17 cellular contexts compared by ENCODE assay signal in genomic region chr7:47149208-47149864, GRCh38.
DNase-seq lines count a peak whose midpoint lies in the region; ATAC-seq and TF ChIP-seq lines count a peak whose summit lies in the region.
"Had no signal": no experiment of that assay in that cellular context is flagged by ENCODE, and none has a peak within 500 bp of the region (broad histone marks: within the 10 kb centered on the region; RNA-seq: fewer than 3 reads in every experiment).

No MANE protein-coding gene starts in this region.

- WGBS in transverse colon (ENCODE audit: low coverage in 1 of 2), 2 donors = 70 to 88% methylated on average over 2 to 6 of the region's 6 CpGs

- ATAC-seq in GM19324 (IDR thresholded peaks at IDR 0.05; ENCODE audit: low FRiP score, unreplicated experiment) (peak; percentile 56), HG02798 (IDR thresholded peaks at IDR 0.05; ENCODE audit: poor library complexity, unreplicated experiment) (peak; percentile 68)
- ATAC-seq: left lung; stimulated activated naive CD8-positive, alpha-beta T cell treated with anti-CD3 and anti-CD28 coated beads, Interleukin-15, Interleukin-2, amounts not matched to agents 100 U/mL and 50 U/mL, for 24 hours had no signal

- no peaks in the 10 kb centered on the region for H3K27me3 ChIP-seq in transverse colon
- H3K27me3 ChIP-seq: left lung, neutrophil had no signal

- no peaks in the 10 kb centered on the region for H3K36me3 ChIP-seq in transverse colon
- H3K36me3 ChIP-seq: left lung, neutrophil had no signal

- TF ChIP-seq CTCF in transverse colon (IDR thresholded peaks at IDR 0.05) = no peak

- intact Hi-C loops in transverse colon (cut with DNase I; ENCODE audit: low total_unique reads) = no loop called here

- no peak for TF ChIP-seq POLR2A in transverse colon (IDR thresholded peaks at IDR 0.05)

- in situ Hi-C loops in transverse colon (cut with MboI; ENCODE audit: low pct_ligation_motif_present in 1 of 4, low pct_unique_long_range_greater_than_20kb in 1 of 4, low sequenced_read_pairs in 3 of 4) (no loop called here), G401 (cut with HindIII; ENCODE audit: low sequenced_read_pairs) (no loop called here)

- no peak overlapping the region for H3K4me3 ChIP-seq in transverse colon
- H3K4me3 ChIP-seq: left lung had no signal

- DNase-seq in MV-4-11 (lab: John Stamatoyannopoulos, UW) (peak; percentile 85), transverse colon (no peak), activated gamma-delta T cell (lab: John Stamatoyannopoulos, UW) (no peak), NCI-H1048 (lab: John Stamatoyannopoulos, UW) (no peak), G401 (ENCODE audit: low spot score) (no peak)
- DNase-seq: activated CD8-positive, alpha-beta memory T cell treated with anti-CD3 and anti-CD28 coated beads, Interleukin-2, amount 50 U/mL, for 4 hours; amniotic stem cell; DMS79; glutamatergic neuron; left lung; NCI-H2171; stimulated activated naive CD8-positive, alpha-beta T cell treated with anti-CD3 and anti-CD28 coated beads, Interleukin-15, Interleukin-2, amounts not matched to agents 100 U/mL and 50 U/mL, for 24 hours had no signal

- TF ChIP-seq EP300 in transverse colon (IDR thresholded peaks at IDR 0.05; ENCODE audit: low read depth) = no peak

- H3K4me1 ChIP-seq in transverse colon = peaks cover 0 to 33% (median 4%) of the 10 kb centered on the region in 4 donors

- H3K9me3 ChIP-seq in transverse colon = no peaks in the 10 kb centered on the region
- H3K9me3 ChIP-seq: left lung, neutrophil had no signal

- peak overlapping the region in 3 of 4 donors; percentile 4 to 43 (median 7) for H3K27ac ChIP-seq in transverse colon
- H3K27ac ChIP-seq: KMS-11, left lung, neutrophil, RWPE1 had no signal
